Comparison of ENCODE assay signal across 16 cellular contexts in the genomic region with DNA sequence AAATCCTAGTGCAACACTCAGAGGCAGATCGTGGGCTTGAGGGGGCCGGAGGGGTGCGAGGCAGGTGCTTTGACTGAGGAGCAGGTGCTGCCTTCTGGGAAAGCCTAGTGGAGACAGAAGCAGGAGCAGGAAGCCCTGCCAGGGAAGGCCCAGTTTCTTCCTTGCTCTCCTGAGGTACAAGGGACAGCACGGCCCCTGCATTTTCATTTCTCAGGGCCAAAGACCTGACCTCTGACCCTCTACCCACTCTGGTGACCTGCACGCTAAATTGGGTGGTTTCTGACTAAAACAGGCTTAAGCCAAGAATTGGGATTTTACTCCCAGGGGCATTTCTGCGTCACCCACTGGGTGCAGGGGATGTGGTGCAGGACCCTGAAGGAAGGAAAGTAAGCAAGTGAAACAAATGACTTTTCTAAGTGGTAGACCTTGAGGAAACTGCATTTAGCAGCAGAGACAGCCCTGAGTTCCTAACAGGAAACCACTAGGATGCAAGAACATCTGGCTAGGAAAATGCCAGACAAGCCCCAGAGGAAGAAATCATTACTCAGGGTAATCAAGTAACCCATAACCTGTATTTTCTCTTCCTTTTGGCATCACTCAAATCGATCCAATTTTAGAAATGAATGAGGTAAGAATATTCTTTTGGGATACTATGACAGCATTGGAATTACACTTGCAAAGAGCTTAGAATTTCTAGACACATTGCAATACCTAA.
A peak's percentile ranks its signal among the peaks of the same experiment; 100 is the strongest.
DNase-seq lines count a peak whose midpoint lies in the region; ATAC-seq and TF ChIP-seq lines count a peak whose summit lies in the region.
"Had no signal": no experiment of that assay in that cellular context is flagged by ENCODE, and none has a peak within 500 bp of the region (broad histone marks: within the 10 kb centered on the region; RNA-seq: fewer than 3 reads in every experiment).

No MANE protein-coding gene starts in this region.

- TF ChIP-seq CTCF in PC-3 (conservative IDR thresholded peaks at IDR 0.05; ENCODE audit: low read depth, low read length) (no peak), right atrium auricular region (IDR thresholded peaks at IDR 0.05) (no peak), spleen (IDR thresholded peaks at IDR 0.05 in 8 of 11, conservative IDR thresholded peaks at IDR 0.05 in 3 of 11) (no peak), suprapubic skin (IDR thresholded peaks at IDR 0.05) (no peak)

- H3K36me3 ChIP-seq in GM23248 (ENCODE audit: low read depth) (no peaks in the 10 kb centered on the region), PC-3 (ENCODE audit: low read depth, low read length) (no peaks in the 10 kb centered on the region), right atrium auricular region (no peaks in the 10 kb centered on the region), spleen (no peaks in the 10 kb centered on the region), suprapubic skin (no peaks in the 10 kb centered on the region)

- no TSS peak for BruUV-seq in PC-3 (replicated peaks; lab: Mats Ljungman, UMichigan)

- TF ChIP-seq EP300 in suprapubic skin (IDR thresholded peaks at IDR 0.05) = no peak

- ATAC-seq in PC-3 (no peak), GM19351 (IDR thresholded peaks at IDR 0.05; ENCODE audit: unreplicated experiment) (no peak)
- ATAC-seq: activated CD8-positive, alpha-beta T cell treated with anti-CD3 and anti-CD28 coated beads for 36 hours had no signal

- H3K9me3 ChIP-seq in GM23248 (ENCODE audit: low read depth) (no peaks in the 10 kb centered on the region), PC-3 (ENCODE audit: low read length) (no peaks in the 10 kb centered on the region), right atrium auricular region (no peaks in the 10 kb centered on the region), spleen (no peaks in the 10 kb centered on the region), suprapubic skin (no peaks in the 10 kb centered on the region)

- H3K4me2 ChIP-seq in GM23248 (ENCODE audit: unreplicated experiment) = peak overlapping the region; percentile 44
- 0 out of 2 replicates have a peak overlapping the region, but pooled peaks have one; percentile 38 for H3K4me2 ChIP-seq in PC-3 (ENCODE audit: low read length)

- H3F3A ChIP-seq in GM23248 (ENCODE audit: insufficient read depth) = peaks cover 60% of the 10 kb centered on the region
- no peaks in the 10 kb centered on the region for H3F3A ChIP-seq in PC-3 (ENCODE audit: low read length, unreplicated experiment)

- H3K27ac ChIP-seq in GM23248 = peak overlapping the region; percentile 64
- peak overlapping the region; percentile 67 for H3K27ac ChIP-seq in PC-3 (ENCODE audit: low read length)
- H3K27ac ChIP-seq in right atrium auricular region = peak overlapping the region; percentile 48 to 65
- H3K27ac ChIP-seq in spleen = peak overlapping the region in 5 of 8 donors; percentile 25 to 82 (median 57)
- no peak overlapping the region for H3K27ac ChIP-seq in suprapubic skin

- DNase-seq in GM23248 (peak; percentile 43), PC-3 (no peak), right atrium auricular region (ENCODE audit: low spot score) (no peak), spleen (no peak), Ammon's horn (ENCODE audit: low spot score) (no peak), NAMALWA (ENCODE audit: low spot score) (no peak), suprapubic skin (ENCODE audit: low spot score in 2 of 2) (no peak)
- DNase-seq: activated CD8-positive, alpha-beta T cell treated with anti-CD3 and anti-CD28 coated beads for 36 hours; activated naive CD4-positive, alpha-beta T cell treated with anti-CD3 and anti-CD28 coated beads, Interleukin-2, amount 50 U/mL, for 16 hours; COR-L47; left colon; NCI-H1092; NCI-H510A treated with DMSO at 0.1 percent for 48 hours; stimulated activated CD4-positive, alpha-beta T cell treated with anti-CD3 and anti-CD28 coated beads, Interleukin-4, amount 100 ng/mL, for 24 hours; stimulated activated naive CD4-positive, alpha-beta T cell treated with Interleukin-2 at 50 U/mL for 16 hours had no signal

- H3K4me3 ChIP-seq in GM23248 (no peak overlapping the region), PC-3 (ENCODE audit: low read length) (no peak overlapping the region), right atrium auricular region (no peak overlapping the region), spleen (no peak overlapping the region), suprapubic skin (no peak overlapping the region)

- no peak overlapping the region for H2AFZ ChIP-seq in GM23248
- no peak overlapping the region for H2AFZ ChIP-seq in PC-3 (ENCODE audit: low read length)

- intact Hi-C loops in PC-3 (cut with micrococcal nuclease) = no loop called here
- intact Hi-C loops in spleen (cut with DNase I; ENCODE audit: low total_unique reads) = no loop called here

- H3K4me1 ChIP-seq in GM23248 (ENCODE audit: insufficient read depth) = peaks cover 68% of the 10 kb centered on the region
- peaks cover 61% of the 10 kb centered on the region for H3K4me1 ChIP-seq in PC-3 (ENCODE audit: insufficient read depth, low read length)
- peaks cover 0 to 26% of the 10 kb centered on the region in 2 donors for H3K4me1 ChIP-seq in right atrium auricular region
- H3K4me1 ChIP-seq in spleen = peaks cover 0 to 71% (median 25%) of the 10 kb centered on the region in 6 donors
- H3K4me1 ChIP-seq in suprapubic skin = peaks cover 6% of the 10 kb centered on the region

- H3K9me2 ChIP-seq in GM23248 (ENCODE audit: insufficient read depth) = no peaks in the 10 kb centered on the region
- H3K9me2 ChIP-seq in PC-3 (replicated peaks; ENCODE audit: low read length) = no peaks in the 10 kb centered on the region

- CTCF ChIA-PET in PC-3 (lab: Charles Lee) = no interaction called here

- POLR2A ChIA-PET in PC-3 (lab: Charles Lee; ENCODE audit: unreplicated experiment) = no interaction called here

- in situ Hi-C loops in GM23248 (cut with MboI) = no loop called here

- H3K79me2 ChIP-seq in GM23248 (ENCODE audit: insufficient read depth) = no peaks in the 10 kb centered on the region
- no peaks in the 10 kb centered on the region for H3K79me2 ChIP-seq in PC-3 (ENCODE audit: low read length)

- TF ChIP-seq POLR2A in spleen (IDR thresholded peaks at IDR 0.05) (no peak), suprapubic skin (IDR thresholded peaks at IDR 0.05) (no peak)

- H3K27me3 ChIP-seq in GM23248 (replicated peaks; ENCODE audit: insufficient read depth) (no peaks in the 10 kb centered on the region), PC-3 (ENCODE audit: low read length) (no peaks in the 10 kb centered on the region), right atrium auricular region (no peaks in the 10 kb centered on the region), spleen (replicated peaks in 1 of 7) (no peaks in the 10 kb centered on the region), suprapubic skin (no peaks in the 10 kb centered on the region)

- H3K9ac ChIP-seq in GM23248 (no peak overlapping the region), PC-3 (ENCODE audit: low read length) (no peak overlapping the region)

- H4K20me1 ChIP-seq in GM23248 (ENCODE audit: insufficient read depth) (no peaks in the 10 kb centered on the region), PC-3 (ENCODE audit: low read length) (no peaks in the 10 kb centered on the region)

- WGBS in GM23248 (ENCODE audit: low coverage in 1 of 2, low lambda C conversion rate in 2 of 2, missing lambda C conversion rate in 2 of 2), 2 experiments = 81 to 86% methylated on average over 7 of the region's 7 CpGs
- WGBS in spleen, 5 donors = 40 to 60% (median 59%) methylated on average over 7 of the region's 7 CpGs
- WGBS in suprapubic skin = 66% methylated on average over 7 of the region's 7 CpGs
